In the genomic region with DNA sequence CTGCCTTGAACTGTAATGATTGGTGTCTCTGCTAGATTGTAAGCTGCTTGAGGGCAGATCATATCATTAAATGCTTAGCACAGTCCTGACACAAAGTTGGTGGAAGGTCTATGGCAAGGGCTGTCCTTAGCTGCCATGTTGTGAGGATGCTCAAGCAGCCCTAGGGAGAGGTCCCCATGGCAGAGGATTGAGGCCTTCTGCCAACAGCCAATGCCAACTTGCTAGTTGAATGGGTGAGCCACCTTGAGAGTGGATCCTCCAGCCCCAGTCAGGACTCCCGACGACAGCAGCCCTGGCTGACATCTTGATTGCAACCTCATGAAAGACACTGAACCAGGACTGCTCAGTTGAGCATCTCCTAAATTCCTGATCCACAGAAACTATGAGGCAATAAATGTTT, we compare ENCODE assay signal across 20 cellular contexts.
"Had no signal": no experiment of that assay in that cellular context is flagged by ENCODE, and none has a peak within 500 bp of the region (broad histone marks: within the 10 kb centered on the region; RNA-seq: fewer than 3 reads in every experiment).

No MANE protein-coding gene starts in this region.

- H3K4me1 Mint-ChIP-seq: naive thymus-derived CD8-positive, alpha-beta T cell; stimulated activated memory B cell treated with anti-CD40 and anti-IgM and Interleukin-4, amounts not matched to agents 10 μg/mL and 1 μg/mL and 100 μg/mL, for 72 hours had no signal

- DNase-seq: head of caudate nucleus; hippocampal formation; left colon; left lung; lower lobe of right lung; mammary epithelial cell; mesenchymal stem cell; naive thymus-derived CD8-positive, alpha-beta T cell; nephron progenitor cell; occipital lobe; right lobe of liver; stimulated activated CD4-positive, alpha-beta T cell treated with anti-CD3 and anti-CD28 coated beads, Interleukin-2, amount 100 ng/mL, for 48 hours; stimulated activated CD4-positive, alpha-beta T cell treated with anti-CD3 and anti-CD28 coated beads, Interleukin-4, amount 100 ng/mL, for 4 hours; stimulated activated CD8-positive, alpha-beta memory T cell treated with anti-CD3 and anti-CD28 coated beads, Interleukin-4, amount 100 ng/mL, for 48 hours; stimulated activated naive CD4-positive, alpha-beta T cell treated with Interleukin-2 at 50 U/mL for 16 hours; tibial artery; upper lobe of right lung had no signal

- H3K36me3 Mint-ChIP-seq: neural progenitor cell; stimulated activated memory B cell treated with anti-CD40 and anti-IgM and Interleukin-4, amounts not matched to agents 10 μg/mL and 1 μg/mL and 100 μg/mL, for 72 hours had no signal

- H3K4me3 Mint-ChIP-seq: naive thymus-derived CD8-positive, alpha-beta T cell; nephron progenitor cell; neural progenitor cell; stimulated activated memory B cell treated with anti-CD40 and anti-IgM and Interleukin-4, amounts not matched to agents 10 μg/mL and 1 μg/mL and 100 μg/mL, for 72 hours had no signal

- H3K27ac Mint-ChIP-seq: naive thymus-derived CD8-positive, alpha-beta T cell; nephron progenitor cell; neural progenitor cell; progenitor cell of endocrine pancreas; stimulated activated memory B cell treated with anti-CD40 and anti-IgM and Interleukin-4, amounts not matched to agents 10 μg/mL and 1 μg/mL and 100 μg/mL, for 72 hours had no signal
